26 cellular contexts compared by ENCODE assay signal in the genomic region with DNA sequence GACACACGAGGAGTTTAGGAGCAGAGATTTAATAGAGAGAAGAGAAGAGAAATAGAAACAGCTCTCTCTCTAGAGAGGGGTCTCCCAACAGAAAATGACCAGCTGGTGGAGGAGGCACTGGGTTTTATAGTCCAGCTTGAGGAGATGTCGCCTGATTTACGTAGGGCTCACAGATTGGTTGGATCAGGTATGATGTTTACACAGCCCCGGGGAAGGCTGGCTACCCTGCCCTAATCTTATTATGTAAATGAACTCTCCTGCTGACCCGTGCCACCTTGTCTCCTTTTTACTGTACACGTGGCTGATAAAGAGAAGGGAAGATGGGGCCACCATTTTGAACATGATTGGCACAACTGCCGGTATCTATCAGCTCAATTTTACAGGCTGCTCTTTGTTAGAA.
"Had no signal": no experiment of that assay in that cellular context is flagged by ENCODE, and none has a peak within 500 bp of the region (broad histone marks: within the 10 kb centered on the region; RNA-seq: fewer than 3 reads in every experiment).

No MANE protein-coding gene starts in this region.

- H3K4me1 Mint-ChIP-seq: neural crest cell, WTC11 had no signal

- H3K27me3 Mint-ChIP-seq: activated CD4-positive, alpha-beta T cell treated with anti-CD3 and anti-CD28 coated beads for 36 hours; activated naive CD8-positive, alpha-beta T cell treated with anti-CD3 and anti-CD28 coated beads for 36 hours; effector memory CD8-positive, alpha-beta T cell had no signal

- H3K36me3 Mint-ChIP-seq: activated naive CD8-positive, alpha-beta T cell treated with anti-CD3 and anti-CD28 coated beads for 36 hours; stimulated activated naive B cell treated with anti-CD40 and anti-IgM and Interleukin-4, amounts not matched to agents 10 μg/mL and 1 μg/mL and 100 μg/mL, for 72 hours; WTC11 had no signal

- ATAC-seq: activated CD4-positive, alpha-beta T cell treated with anti-CD3 and anti-CD28 coated beads for 36 hours; activated T-cell treated with anti-CD3 and anti-CD28 coated beads, Interleukin-2, amount 50 U/mL, for 4 hours; effector memory CD8-positive, alpha-beta T cell; esophagus mucosa; gastrocnemius medialis; left lobe of liver; lower lobe of right lung; sciatic nerve; stimulated activated naive B cell treated with anti-CD40 and anti-IgM and Interleukin-4, amounts not matched to agents 10 μg/mL and 1 μg/mL and 100 μg/mL, for 72 hours; WTC11 had no signal

- H3K27ac Mint-ChIP-seq: activated CD4-positive, alpha-beta T cell treated with anti-CD3 and anti-CD28 coated beads for 36 hours; activated naive CD8-positive, alpha-beta T cell treated with anti-CD3 and anti-CD28 coated beads for 36 hours; activated T-helper 2 cell treated with anti-CD3 and anti-CD28 coated beads, Interferon-gamma antibody, Interleukin-2, Interleukin-4, amounts not matched to agents 10 μg/mL and 5 μg/mL and 100 μg/mL, durations not matched to agents 14 hours and 24 hours and 36 hours; stimulated activated naive B cell treated with anti-CD40 and anti-IgM and Interleukin-4, amounts not matched to agents 10 μg/mL and 1 μg/mL and 100 μg/mL, for 72 hours; WTC11 had no signal

- DNase-seq: activated CD4-positive, alpha-beta T cell treated with anti-CD3 and anti-CD28 coated beads for 36 hours; activated CD4-positive, alpha-beta T cell treated with anti-CD3 and anti-CD28 coated beads, Interleukin-2, amount 50 U/mL, for 48 hours; activated CD8-positive, alpha-beta memory T cell treated with anti-CD3 and anti-CD28 coated beads, Interleukin-2, amount 50 U/mL, for 48 hours; activated naive CD4-positive, alpha-beta T cell treated with Interleukin-2 at 50 U/mL for 16 hours; activated naive CD8-positive, alpha-beta T cell treated with anti-CD3 and anti-CD28 coated beads for 36 hours; activated T-cell treated with anti-CD3 and anti-CD28 coated beads, Interleukin-2, amount 50 U/mL, for 4 hours; amygdala; colonic mucosa; dorsolateral prefrontal cortex; effector memory CD8-positive, alpha-beta T cell; gastrocnemius medialis; lower lobe of right lung; occipital lobe; stimulated activated CD4-positive, alpha-beta T cell treated with anti-CD3 and anti-CD28 coated beads, Interleukin-15, amount 100 ng/mL, for 24 hours; stimulated activated CD4-positive, alpha-beta T cell treated with anti-CD3 and anti-CD28 coated beads, Interleukin-2, amount 100 ng/mL, for 48 hours; stimulated activated CD8-positive, alpha-beta memory T cell treated with anti-CD3 and anti-CD28 coated beads, Interleukin-4, amount 100 ng/mL, for 48 hours; stimulated activated naive B cell treated with anti-CD40 and anti-IgM and Interleukin-4, amounts not matched to agents 10 μg/mL and 1 μg/mL and 100 μg/mL, for 72 hours; T-helper 1 cell; T-helper 9 cell; transverse colon had no signal

- H3K9me3 Mint-ChIP-seq: activated T-cell treated with anti-CD3 and anti-CD28 coated beads, Interleukin-2, amount 50 U/mL, for 4 hours; neural crest cell; stimulated activated naive B cell treated with anti-CD40 and anti-IgM and Interleukin-4, amounts not matched to agents 10 μg/mL and 1 μg/mL and 100 μg/mL, for 72 hours had no signal

- H3K4me3 Mint-ChIP-seq: activated CD4-positive, alpha-beta T cell treated with anti-CD3 and anti-CD28 coated beads for 36 hours; activated naive CD8-positive, alpha-beta T cell treated with anti-CD3 and anti-CD28 coated beads for 36 hours; activated T-cell treated with anti-CD3 and anti-CD28 coated beads, Interleukin-2, amount 50 U/mL, for 4 hours; neural crest cell; stimulated activated naive B cell treated with anti-CD40 and anti-IgM and Interleukin-4, amounts not matched to agents 10 μg/mL and 1 μg/mL and 100 μg/mL, for 72 hours; WTC11 had no signal
